ENCODE assay signal across 11 cellular contexts in genomic region chr18:11614042-11614441, GRCh38. TPM values are rescaled to one million over a fixed set of nuclear protein-coding genes. Genes with fewer than 3 reads are reported as not detected.
"Had no signal": no experiment of that assay in that cellular context is flagged by ENCODE, and none has a peak within 500 bp of the region (broad histone marks: within the 10 kb centered on the region; RNA-seq: fewer than 3 reads in every experiment).

No MANE protein-coding gene starts in this region.

RNA-seq across cellular contexts. Expression of gene SLC35G4, which starts 4.6 kb away (rescaled TPM):
- total RNA-seq: OCI-LY7, PC-3, PC-9, Peyer's patch, Right ventricle myocardium inferior, Right ventricle myocardium superior, RPMI7951, SJCRH30, SJSA1, SK-MEL-5 had no signal
- polyA plus RNA-seq: SK-N-SH had no signal
